ENCODE assay signal across 7 cellular contexts in genomic region chr2:23926289-23926749, GRCh38. TPM values are rescaled to one million over a fixed set of nuclear protein-coding genes. Genes with fewer than 3 reads are reported as not detected.
DNase-seq lines count a peak whose midpoint lies in the region; ATAC-seq and TF ChIP-seq lines count a peak whose summit lies in the region.

No MANE protein-coding gene starts in this region.

- no peaks in the 10 kb centered on the region for H3K9me3 Mint-ChIP-seq in activated T-helper 17 cell treated with anti-CD3 and anti-CD28 coated beads, Interleukin-2, amount 50 U/mL, for 72 hours
- H3K9me3 Mint-ChIP-seq in glutamatergic neuron (ENCODE audit: unreplicated experiment) = peaks cover 22% of the 10 kb centered on the region

- H3K79me2 ChIP-seq in MM.1S (ENCODE audit: low read length) (peaks cover 40% of the 10 kb centered on the region; the same call in 1 of the 2 replicates), osteoblast (ENCODE audit: insufficient read depth, low read length) (peaks cover 60% of the 10 kb centered on the region)

- H4K20me1 ChIP-seq in MM.1S (ENCODE audit: insufficient read depth, low read length) (no peaks in the 10 kb centered on the region), osteoblast (ENCODE audit: insufficient read depth, low read length) (peaks cover 23% of the 10 kb centered on the region)

- no peaks in the 10 kb centered on the region; the same call in 1 of the 2 replicates for H3K36me3 ChIP-seq in H7 (replicated peaks; ENCODE audit: control insufficient read depth, insufficient read depth, low read length)
- H3K36me3 ChIP-seq in MM.1S (replicated peaks; ENCODE audit: insufficient read depth, low read length) = no peaks in the 10 kb centered on the region
- peaks cover 3% of the 10 kb centered on the region for H3K36me3 ChIP-seq in osteoblast (ENCODE audit: insufficient read depth, low read length)

- H3K4me3 ChIP-seq in H7 (ENCODE audit: insufficient read depth, low read depth, low read length) = peak overlapping the region; percentile 97
- H3K4me3 ChIP-seq in MM.1S (ENCODE audit: low read length) = peak overlapping the region; percentile 79
- peak overlapping the region; percentile 98 for H3K4me3 ChIP-seq in osteoblast (ENCODE audit: insufficient read depth, low read length)

- H3K4me3 Mint-ChIP-seq in activated T-helper 17 cell treated with anti-CD3 and anti-CD28 coated beads, Interleukin-2, amount 50 U/mL, for 72 hours = peak overlapping the region; percentile 91
- peak overlapping the region; percentile 99 for H3K4me3 Mint-ChIP-seq in glutamatergic neuron (ENCODE audit: unreplicated experiment)

- H3K9ac ChIP-seq in MM.1S (ENCODE audit: low read length) = peak overlapping the region; percentile 93

- no peaks in the 10 kb centered on the region for H3K9me2 ChIP-seq in MM.1S (replicated peaks; ENCODE audit: insufficient read depth, low read length)

- ATAC-seq in activated T-helper 17 cell treated with anti-CD3 and anti-CD28 coated beads, Interleukin-2, amount 50 U/mL, for 72 hours (replicated peaks) = peak; percentile 15

- H3K27me3 ChIP-seq in H7 (ENCODE audit: control insufficient read depth, insufficient read depth, low read length) = no peaks in the 10 kb centered on the region
- peaks cover 10% of the 10 kb centered on the region for H3K27me3 ChIP-seq in MM.1S (replicated peaks; ENCODE audit: insufficient read depth, low read length)
- H3K27me3 ChIP-seq in osteoblast (ENCODE audit: insufficient read depth, low read length) = no peaks in the 10 kb centered on the region

- H3K4me1 ChIP-seq in MM.1S (ENCODE audit: low read length) (peaks cover 21% of the 10 kb centered on the region), osteoblast (ENCODE audit: insufficient read depth, low read length) (peaks cover 27% of the 10 kb centered on the region)

- DNase-seq in GM13977 (ENCODE audit: low spot score) = peak; percentile 52
- DNase-seq in H7 = peak; percentile 77
- peak; percentile 40 for DNase-seq in MM.1S
- peak; percentile 54 for DNase-seq in glutamatergic neuron
- peak; percentile 30 for DNase-seq in osteoblast (ENCODE audit: insufficient read length, low spot score, missing footprints)
- DNase-seq in NCI-H187 treated with DMSO at 0.1 percent for 48 hours (lab: John Stamatoyannopoulos, UW) = no peak

- no peaks in the 10 kb centered on the region for H3K36me3 Mint-ChIP-seq in activated T-helper 17 cell treated with anti-CD3 and anti-CD28 coated beads, Interleukin-2, amount 50 U/mL, for 72 hours (ENCODE audit: low read depth)
- peaks cover 6% of the 10 kb centered on the region for H3K36me3 Mint-ChIP-seq in glutamatergic neuron (ENCODE audit: unreplicated experiment)

- no peaks in the 10 kb centered on the region for H3K9me3 ChIP-seq in MM.1S (replicated peaks; ENCODE audit: insufficient read depth, low read length)
- H3K9me3 ChIP-seq in osteoblast (ENCODE audit: low read depth, low read length) = no peaks in the 10 kb centered on the region

- peak overlapping the region; percentile 77 for H2AFZ ChIP-seq in MM.1S (ENCODE audit: low read length)
- H2AFZ ChIP-seq in osteoblast (ENCODE audit: low read length) = peak overlapping the region; percentile 86

- TF ChIP-seq CTCF in GM13977 (IDR thresholded peaks at IDR 0.05; ENCODE audit: extremely low read depth, insufficient read depth, missing control alignments) = no peak
- no peak for TF ChIP-seq CTCF in MM.1S (IDR thresholded peaks at IDR 0.05; ENCODE audit: low read length)
- no peak for TF ChIP-seq CTCF in glutamatergic neuron (IDR thresholded peaks at IDR 0.05; ENCODE audit: partially characterized antibody, unreplicated experiment)
- no peak for TF ChIP-seq CTCF in osteoblast (IDR thresholded peaks at IDR 0.05; ENCODE audit: extremely low read depth, low read depth, low read length)

- in situ Hi-C loops in GM13977 (cut with MboI; ENCODE audit: low pct_unique_long_range_greater_than_20kb, low sequenced_read_pairs, unreplicated experiment) = no loop called here

- H3K27ac Mint-ChIP-seq in activated T-helper 17 cell treated with anti-CD3 and anti-CD28 coated beads, Interleukin-2, amount 50 U/mL, for 72 hours = peak overlapping the region; percentile 98
- peak overlapping the region; percentile 96 for H3K27ac Mint-ChIP-seq in glutamatergic neuron (ENCODE audit: unreplicated experiment)

- H3K4me2 ChIP-seq in MM.1S (ENCODE audit: low read depth, low read length) = peak overlapping the region; percentile 83
- H3K4me2 ChIP-seq in osteoblast (ENCODE audit: insufficient read depth, low read length) = peak overlapping the region; percentile 91

- peaks cover 31% of the 10 kb centered on the region for H3F3A ChIP-seq in MM.1S (ENCODE audit: insufficient read depth, low read length)

- peaks cover 24% of the 10 kb centered on the region for H3K4me1 Mint-ChIP-seq in activated T-helper 17 cell treated with anti-CD3 and anti-CD28 coated beads, Interleukin-2, amount 50 U/mL, for 72 hours
- H3K4me1 Mint-ChIP-seq in glutamatergic neuron (ENCODE audit: low read depth, unreplicated experiment) = peaks cover 14% of the 10 kb centered on the region

- H3K27ac ChIP-seq in MM.1S (ENCODE audit: low read length) = peak overlapping the region; percentile 97
- H3K27ac ChIP-seq in osteoblast (ENCODE audit: low read depth, low read length) = peak overlapping the region; percentile 97

- H3K27me3 Mint-ChIP-seq in activated T-helper 17 cell treated with anti-CD3 and anti-CD28 coated beads, Interleukin-2, amount 50 U/mL, for 72 hours = no peaks in the 10 kb centered on the region
- H3K27me3 Mint-ChIP-seq in glutamatergic neuron (ENCODE audit: unreplicated experiment) = peaks cover 16% of the 10 kb centered on the region

RNA-seq across cellular contexts. Expression of gene ATAD2B, which starts 0.6 kb away (rescaled TPM):
- total RNA-seq in H7 (2014; rRNA removed; shearing (Covaris generic)) = 9.5 and 11.4 TPM in 2 replicates
- 10 to 100 TPM; 11.6 to 12.4 TPM for total RNA-seq in activated T-helper 17 cell treated with anti-CD3 and anti-CD28 coated beads, Interleukin-2, amount 50 U/mL, for 72 hours
- 108 TPM for total RNA-seq in glutamatergic neuron (ENCODE audit: unreplicated experiment)
- total RNA-seq in osteoblast = 17.4 and 18.0 TPM in 2 replicates

RNA-seq across cellular contexts. Expression of gene UBXN2A, which starts 13.9 kb away (rescaled TPM):
- total RNA-seq in H7 (2014; rRNA removed; shearing (Covaris generic)) = 16.6 and 18.8 TPM in 2 replicates
- 10 to 100 TPM in 1 of 2 donors, 1 to 10 TPM in 1; 9.7 to 12.2 TPM for total RNA-seq in activated T-helper 17 cell treated with anti-CD3 and anti-CD28 coated beads, Interleukin-2, amount 50 U/mL, for 72 hours
- 20.0 TPM for total RNA-seq in glutamatergic neuron (ENCODE audit: unreplicated experiment)
- 10.9 and 13.8 TPM in 2 replicates for total RNA-seq in osteoblast
